33 cellular contexts compared by ENCODE assay signal in the genomic region with DNA sequence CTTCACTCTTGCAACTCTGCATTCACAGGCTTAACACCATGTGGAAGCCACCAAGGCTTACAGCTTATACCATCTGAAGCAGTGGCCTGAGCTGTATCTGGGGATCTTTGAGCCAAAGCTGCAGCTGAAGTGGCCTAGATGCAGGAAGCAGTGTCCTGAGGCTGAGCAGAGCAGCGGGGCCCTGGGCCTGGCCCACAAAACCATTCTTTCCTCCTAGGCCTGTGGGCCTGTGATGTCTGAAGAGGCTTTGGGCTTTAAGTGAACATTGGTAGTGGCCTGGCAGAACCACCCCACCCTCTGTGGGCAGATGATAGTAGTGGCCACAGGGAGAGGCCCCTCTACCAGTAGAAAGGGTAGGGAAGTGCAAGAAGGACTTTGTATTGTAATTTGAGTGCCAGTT. TPM values are rescaled to one million over a fixed set of nuclear protein-coding genes. Genes with fewer than 3 reads are reported as not detected.
DNase-seq lines count a peak whose midpoint lies in the region; ATAC-seq, FAIRE-seq and TF ChIP-seq lines count a peak whose summit lies in the region.
"Had no signal": no experiment of that assay in that cellular context is flagged by ENCODE, and none has a peak within 500 bp of the region (broad histone marks: within the 10 kb centered on the region; RNA-seq: fewer than 3 reads in every experiment).

No MANE protein-coding gene starts in this region.

- no peak for TF ChIP-seq EP300 in A549 (IDR thresholded peaks at IDR 0.05)
- no peak for TF ChIP-seq EP300 in K562 (IDR thresholded peaks at IDR 0.05; ENCODE audit: low read length)

- no peaks in the 10 kb centered on the region for H3K9me1 ChIP-seq in K562 (ENCODE audit: control insufficient read depth, insufficient read depth, low read length)

- peaks cover 0 to 26% (median 7%) of the 10 kb centered on the region in 3 donors for H3K36me3 Mint-ChIP-seq in CD8-positive, alpha-beta memory T cell
- H3K36me3 Mint-ChIP-seq: CD14-positive monocyte; CD4-positive, CD25-positive, alpha-beta regulatory T cell; CD8-positive, alpha-beta T cell had no signal

- H3K4me2 ChIP-seq in A549 (no peak overlapping the region), K562 (ENCODE audit: insufficient read depth, low read length) (no peak overlapping the region)
- H3K4me2 ChIP-seq: BLaER1; BLaER1 treated with 17β-estradiol and CSF1 and Interleukin-3, amounts not matched to agents 10 nM and 100 nM had no signal

- CTCF ChIA-PET in A549 (lab: Yijun Ruan, JAX) (no interaction called here), HEK293 (lab: Yijun Ruan, JAX) (interaction anchor here (0.6 to 2.3 kb wide), 2 partner anchors 16 to 621 kb away, joined by 3 to 5 read pairs; no protein-coding TSS in a partner anchor), K562 (lab: Yijun Ruan, JAX; ENCODE audit: low intra/inter-chr PET ratio) (no interaction called here)
- CTCF ChIA-PET in CD8-positive, alpha-beta memory T cell (lab: Charles Lee) = no interaction called here

- no peak for DNase-seq in A549 (ENCODE audit: low read depth in 1 of 2, low spot score in 1 of 2)
- DNase-seq in K562 (ENCODE audit: extremely low read depth in 1 of 4, low spot score in 3 of 4) = no peak
- DNase-seq in CD8-positive, alpha-beta memory T cell = no peak
- DNase-seq in OCI-M1 (lab: John Stamatoyannopoulos, UW) = no peak
- DNase-seq: 8988T; ACHN; AML-193; BE2C; C1 segment of cervical spinal cord; Caco-2; Calu3; CD4-positive, alpha-beta memory T cell; CD4-positive, alpha-beta T cell; CD4-positive, CD25-positive, alpha-beta regulatory T cell; CD8-positive, alpha-beta T cell; COR-L47; DMS 273 treated with DMSO at 0.1 percent for 48 hours; DMS153; DMS53; DMS79; DMS79 treated with DMSO at 0.1 percent for 48 hours; DND-41; EL had no signal

- peaks cover 0 to 10% (median 5%) of the 10 kb centered on the region in 5 donors for H3K9me3 Mint-ChIP-seq in CD8-positive, alpha-beta memory T cell

- FAIRE-seq in A549 (lab: Jason Lieb, UNC) = no peak
- FAIRE-seq in K562 (lab: Jason Lieb, UNC) = no peak
- FAIRE-seq: A204.1, D721Med had no signal

- TF ChIP-seq POLR2A in A549 (IDR thresholded peaks at IDR 0.05; ENCODE audit: low read length) = no peak
- TF ChIP-seq POLR2A in K562 (conservative IDR thresholded peaks at IDR 0.05) = no peak

- H3K27me3 ChIP-seq in K562 (ENCODE audit: control insufficient read depth in 2 of 2, insufficient read depth in 2 of 2, low read length in 2 of 2) = peaks cover 2 to 17% of the 10 kb centered on the region in 2 experiments; a peak in 1 of 5 replicates
- no peaks in the 10 kb centered on the region for H3K27me3 ChIP-seq in CD8-positive, alpha-beta memory T cell (ENCODE audit: insufficient read depth, low read length, poor library complexity, severe bottlenecking)
- H3K27me3 ChIP-seq: BLaER1; BLaER1 treated with 17β-estradiol and CSF1 and Interleukin-3, amounts not matched to agents 10 nM and 100 nM had no signal

- H3K9ac ChIP-seq in K562 (ENCODE audit: insufficient read depth in 1 of 2, low read depth in 2 of 2, low read length in 2 of 2) = no peak overlapping the region
- H3K9ac ChIP-seq: BLaER1; BLaER1 treated with 17β-estradiol and CSF1 and Interleukin-3, amounts not matched to agents 10 nM and 100 nM had no signal

- H3K4me1 ChIP-seq in A549 = no peaks in the 10 kb centered on the region
- H3K4me1 ChIP-seq in HEK293 (ENCODE audit: control insufficient read depth, insufficient read depth, low read length) = no peaks in the 10 kb centered on the region
- no peaks in the 10 kb centered on the region for H3K4me1 ChIP-seq in K562 (replicated peaks in 1 of 2; ENCODE audit: control insufficient read depth in 2 of 2, insufficient read depth in 2 of 2, low read length in 2 of 2)
- H3K4me1 ChIP-seq in CD8-positive, alpha-beta memory T cell (ENCODE audit: insufficient read depth, low read length) = no peaks in the 10 kb centered on the region
- H3K4me1 ChIP-seq: BE2C; BLaER1; BLaER1 treated with 17β-estradiol and CSF1 and Interleukin-3, amounts not matched to agents 10 nM and 100 nM; Caco-2 had no signal

- no peaks in the 10 kb centered on the region for H3K4me1 Mint-ChIP-seq in CD8-positive, alpha-beta memory T cell
- H3K4me1 Mint-ChIP-seq: B cell; CD14-positive monocyte; CD4-positive, alpha-beta memory T cell had no signal

- H3K4me3 ChIP-seq in A549 = no peak overlapping the region
- no peak overlapping the region for H3K4me3 ChIP-seq in HEK293 (ENCODE audit: low read depth, low read length)
- H3K4me3 ChIP-seq in K562 = no peak overlapping the region
- H3K4me3 ChIP-seq in CD8-positive, alpha-beta memory T cell (ENCODE audit: low read length) = no peak overlapping the region
- H3K4me3 ChIP-seq: BLaER1; BLaER1 treated with 17β-estradiol and CSF1 and Interleukin-3, amounts not matched to agents 10 nM and 100 nM had no signal

- H3K79me2 ChIP-seq in K562 (ENCODE audit: control insufficient read depth, insufficient read depth, low read length) = no peaks in the 10 kb centered on the region

- H3K4me3 Mint-ChIP-seq in CD8-positive, alpha-beta memory T cell = peak overlapping the region in 1 of 7 donors; percentile 5
- H3K4me3 Mint-ChIP-seq: B cell; CD14-positive monocyte; CD4-positive, alpha-beta memory T cell; CD4-positive, alpha-beta T cell; CD4-positive, CD25-positive, alpha-beta regulatory T cell; CD8-positive, alpha-beta T cell had no signal

- H2AFZ ChIP-seq in K562 (ENCODE audit: low read depth, low read length) = no peak overlapping the region

- ATAC-seq in A549 = no peak
- ATAC-seq in K562 = no peak
- no peak for ATAC-seq in HG03095 (IDR thresholded peaks at IDR 0.05; ENCODE audit: unreplicated experiment)
- ATAC-seq: CD8-positive, alpha-beta T cell had no signal

- H3K36me3 ChIP-seq in HEK293 (ENCODE audit: control insufficient read depth in 2 of 2, insufficient read depth in 1 of 2, low read length in 2 of 2) (no peaks in the 10 kb centered on the region), K562 (ENCODE audit: control insufficient read depth, insufficient read depth, low read length) (no peaks in the 10 kb centered on the region)
- no peaks in the 10 kb centered on the region for H3K36me3 ChIP-seq in CD8-positive, alpha-beta memory T cell (ENCODE audit: insufficient read depth, low read length)
- H3K36me3 ChIP-seq: BE2C, BLaER1 had no signal

- no peaks in the 10 kb centered on the region for H4K20me1 ChIP-seq in K562 (replicated peaks; ENCODE audit: control insufficient read depth, insufficient read depth, low read length)
- H4K20me1 ChIP-seq: BLaER1; BLaER1 treated with 17β-estradiol and CSF1 and Interleukin-3, amounts not matched to agents 10 nM and 100 nM had no signal

- H3K27ac Mint-ChIP-seq in CD8-positive, alpha-beta memory T cell = no peak overlapping the region
- H3K27ac Mint-ChIP-seq: B cell; CD14-positive monocyte; CD4-positive, alpha-beta memory T cell; CD4-positive, alpha-beta T cell; CD4-positive, CD25-positive, alpha-beta regulatory T cell; CD8-positive, alpha-beta T cell had no signal

- no peak for TF ChIP-seq CTCF in A549 (IDR thresholded peaks at IDR 0.05)
- no peak for TF ChIP-seq CTCF in HEK293 (tag by site-specific recombination; IDR thresholded peaks at IDR 0.05)
- TF ChIP-seq CTCF in K562 (IDR thresholded peaks at IDR 0.05 in 2 of 3, conservative IDR thresholded peaks at IDR 0.05 in 1 of 3; ENCODE audit: insufficient read depth in 2 of 3, low read depth in 1 of 3, low read length in 3 of 3) = no peak

- H3K27ac ChIP-seq in A549 (no peak overlapping the region), HEK293 (ENCODE audit: extremely low read depth, low read depth, low read length) (no peak overlapping the region), K562 (ENCODE audit: extremely low read depth, low read depth, low read length) (no peak overlapping the region)
- H3K27ac ChIP-seq in CD8-positive, alpha-beta memory T cell (ENCODE audit: low read depth, low read length) = no peak overlapping the region
- H3K27ac ChIP-seq: 22Rv1; BLaER1; BLaER1 treated with 17β-estradiol and CSF1 and Interleukin-3, amounts not matched to agents 10 nM and 100 nM; C4-2B had no signal

- no peak for TF ChIP-seq RAD21 in A549 (conservative IDR thresholded peaks at IDR 0.05 in 1 of 2, IDR thresholded peaks at IDR 0.05 in 1 of 2)
- no peak for TF ChIP-seq RAD21 in K562 (CRISPR knock-in tag; conservative IDR thresholded peaks at IDR 0.05 in 1 of 2, IDR thresholded peaks at IDR 0.05 in 1 of 2)

- POLR2A ChIA-PET in A549 (lab: Yijun Ruan, JAX) = no interaction called here
- POLR2A ChIA-PET in HEK293 (lab: Yijun Ruan, JAX) = no interaction called here
- POLR2A ChIA-PET in K562 (lab: Yijun Ruan, JAX) = no interaction called here
- POLR2A ChIA-PET in CD8-positive, alpha-beta memory T cell (lab: Charles Lee) = interaction anchor here (0.7 kb wide), 1 partner anchor 30 kb away, joined by 3 read pairs; no protein-coding TSS in a partner anchor

- BruUV-seq in K562 (replicated peaks; lab: Mats Ljungman, UMichigan) = no TSS peak

- H3K9me3 ChIP-seq in A549 (peaks cover 19% of the 10 kb centered on the region; the same call in 2 of the 3 replicates), HEK293 (ENCODE audit: control insufficient read depth, insufficient read depth, low read depth, low read length) (no peaks in the 10 kb centered on the region), K562 (replicated peaks; ENCODE audit: control insufficient read depth, insufficient read depth, low read depth, low read length) (no peaks in the 10 kb centered on the region)
- H3K9me3 ChIP-seq in CD8-positive, alpha-beta memory T cell (ENCODE audit: low read length) = no peaks in the 10 kb centered on the region
- H3K9me3 ChIP-seq: BE2C had no signal

- peaks cover 15 to 68% of the 10 kb centered on the region in 2 donors for H3K27me3 Mint-ChIP-seq in CD8-positive, alpha-beta memory T cell

- intact Hi-C loops in K562 (cut with micrococcal nuclease) = loop anchor here (10.0 kb wide), 1 partner anchor 95 kb away; no protein-coding TSS in a partner anchor

- 60% methylated on average over 1 of the region's 1 CpG for WGBS in A549 (ENCODE audit: missing lambda C conversion rate)
- 0% methylated on average over 1 of the region's 1 CpG for WGBS in K562 (ENCODE audit: insufficient coverage, low coverage, missing lambda C conversion rate)

- in situ Hi-C loops in K562 (cut with MboI) = loop anchor here (10.0 kb wide), 1 partner anchor 485 kb away; no protein-coding TSS in a partner anchor

RNA-seq across cellular contexts. Expression of gene PREP, which starts 6.9 kb away (rescaled TPM):
- polyA plus RNA-seq in A549 (2011; rRNA removed) (18.9 and 29.1 TPM in 2 replicates), A549 (2017; fragmentation: RNase III; extraction: RNeasy Plus Mini Kit Qiagen cat#74134 plus additional on column Dnase treatment) (29.7 to 30.4 TPM (median 29.8 TPM) in 3 replicates), K562 (2011; rRNA removed) (21.5 and 26.2 TPM in 2 replicates), K562 (2014; fragmentation: Illumina TruSeq; extraction: Trizol) (56.7 and 60.8 TPM in 2 replicates), K562 (2014; fragmentation: Nextera tagmentation; extraction: Ambion mirVana) (10 to 100 TPM; 14.1 to 18.6 TPM), K562 (2014; rRNA removed) (28.2 and 30.0 TPM in 2 replicates)
- polyA plus RNA-seq in A549 (2012; cell fraction: cytosol; rRNA removed) = 21.3 and 22.8 TPM in 2 replicates
- 25.9 and 26.0 TPM in 2 replicates for polyA plus RNA-seq in A549 (2012; cell fraction: nucleus; rRNA removed)
- 30.7 and 35.2 TPM in 2 replicates for polyA minus RNA-seq in A549 (2011; rRNA and poly(A)+ RNA removed)
- 39.0 and 76.5 TPM in 2 replicates for total RNA-seq in K562 (2011; cell fraction: chromatin; rRNA removed; ENCODE audit: low replicate concordance)
- 18.8 and 23.4 TPM in 2 replicates for total RNA-seq in K562 (2011; cell fraction: nucleolus; rRNA removed)
- total RNA-seq in K562 (2011; cell fraction: nucleoplasm; rRNA removed) = 43.5 and 68.7 TPM in 2 replicates
- total RNA-seq in K562 (2014; rRNA removed) (22.4 and 22.7 TPM in 2 replicates), K562 (2014; rRNA removed; fragmentation: Illumina TruSeq; extraction: Trizol) (33.8 and 33.9 TPM in 2 replicates), K562 (2015; rRNA removed; fragmentation: Illumina TruSeq; extraction: Trizol) (27.0 and 28.3 TPM in 2 replicates), K562 (2021) (54.7 and 58.3 TPM in 2 replicates)
- polyA plus RNA-seq in K562 (2011; cell fraction: cytosol; rRNA removed) = 15.1 and 25.2 TPM in 2 replicates
- polyA plus RNA-seq in K562 (2011; cell fraction: nucleus; rRNA removed) = 24.9 and 27.3 TPM in 2 replicates
- 31.8 and 42.1 TPM in 2 replicates for polyA plus RNA-seq in K562 (2012)
- 43.8 and 56.0 TPM in 2 replicates for polyA minus RNA-seq in K562 (2011; rRNA and poly(A)+ RNA removed)
- polyA minus RNA-seq in K562 (2011; cell fraction: cytosol; rRNA and poly(A)+ RNA removed) = 26.1 and 28.8 TPM in 2 replicates
- polyA minus RNA-seq in K562 (2011; cell fraction: nucleus; rRNA and poly(A)+ RNA removed) = 22.5 and 32.8 TPM in 2 replicates
- total RNA-seq in CD8-positive, alpha-beta memory T cell = 10 to 100 TPM; 49.9 to 50.0 TPM
- 43.3 TPM for polyA plus RNA-seq in CD8-positive, alpha-beta memory T cell
